ENCODE assay signal across 22 cellular contexts in genomic region chr2:88247531-88247930, GRCh38.
DNase-seq lines count a peak whose midpoint lies in the region; ATAC-seq, FAIRE-seq and TF ChIP-seq lines count a peak whose summit lies in the region.
"Had no signal": no experiment of that assay in that cellular context is flagged by ENCODE, and none has a peak within 500 bp of the region (broad histone marks: within the 10 kb centered on the region; RNA-seq: fewer than 3 reads in every experiment).

No MANE protein-coding gene starts in this region.

- no peak for TF ChIP-seq RAD21 in H1 (IDR thresholded peaks at IDR 0.05 in 1 of 2, conservative IDR thresholded peaks at IDR 0.05 in 1 of 2; ENCODE audit: low read depth in 2 of 2, low read length in 2 of 2)

- H3K9ac ChIP-seq in H1 (replicated peaks in 1 of 4; ENCODE audit: extremely low read depth in 1 of 4, low read depth in 3 of 4, low read length in 3 of 4), result no peak overlapping the region

- H3K9me3 ChIP-seq in H1 (ENCODE audit: insufficient read depth in 2 of 2, low read depth in 1 of 2, low read length in 1 of 2), result peaks cover 8 to 9% of the 10 kb centered on the region in 2 experiments; a peak in 3 of 4 replicates
- H3K9me3 ChIP-seq: suprapubic skin had no signal

- H3K36me3 ChIP-seq in H1 (ENCODE audit: control insufficient read depth in 2 of 4, insufficient read depth in 4 of 4, low read length in 3 of 4), result no peaks in the 10 kb centered on the region
- H3K36me3 ChIP-seq: suprapubic skin had no signal

- H4K5ac ChIP-seq in H1 (ENCODE audit: insufficient read length, low read depth, low read length), result no peak overlapping the region

- POLR2A ChIA-PET in H1 (lab: Charles Lee; ENCODE audit: partially characterized antibody), result no interaction called here

- H3K79me2 ChIP-seq in H1 (ENCODE audit: control insufficient read depth in 1 of 2, insufficient read depth in 2 of 2, low read length in 2 of 2), result no peaks in the 10 kb centered on the region

- no peak overlapping the region for H3K4me2 ChIP-seq in H1 (ENCODE audit: insufficient read depth in 1 of 2, low read depth in 2 of 2, low read length in 2 of 2)

- no peak overlapping the region for H2BK15ac ChIP-seq in H1 (ENCODE audit: low read length)

- H2BK20ac ChIP-seq in H1 (ENCODE audit: low read length), result no peak overlapping the region

- no peak overlapping the region for H2BK5ac ChIP-seq in H1 (ENCODE audit: low read depth, low read length)

- no peaks in the 10 kb centered on the region for H3K27me3 ChIP-seq in H1 (replicated peaks in 1 of 4; ENCODE audit: control insufficient read depth in 3 of 4, extremely low read depth in 1 of 4, insufficient read depth in 3 of 4, low read length in 3 of 4)
- H3K27me3 ChIP-seq: suprapubic skin had no signal

- no peak for TF ChIP-seq CTCF in H1 (IDR thresholded peaks at IDR 0.05; ENCODE audit: control extremely low read depth in 1 of 3, insufficient read depth in 1 of 3, low read depth in 1 of 3, low read length in 3 of 3)

- no peak overlapping the region for H3K27ac ChIP-seq in H1 (ENCODE audit: low read depth, low read length)
- H3K27ac ChIP-seq: suprapubic skin had no signal

- no peak overlapping the region for H2BK120ac ChIP-seq in H1 (replicated peaks; ENCODE audit: low read depth, low read length)

- H4K91ac ChIP-seq in H1 (replicated peaks; ENCODE audit: insufficient read length, low read length), result no peak overlapping the region

- no peaks in the 10 kb centered on the region for H3K23me2 ChIP-seq in H1 (ENCODE audit: low read depth, low read length)

- H4K20me1 ChIP-seq in H1 (replicated peaks in 1 of 2; ENCODE audit: control insufficient read depth in 1 of 2, insufficient read depth in 2 of 2, low read length in 2 of 2), result no peaks in the 10 kb centered on the region

- H3K4me3 ChIP-seq in Jurkat, Clone E6-1 (ENCODE audit: low read length), result no peak overlapping the region
- H3K4me3 ChIP-seq in H1 (ENCODE audit: extremely low read depth in 1 of 4, insufficient read depth in 2 of 4, low read depth in 3 of 4, low read length in 4 of 4), result no peak overlapping the region
- H3K4me3 ChIP-seq: suprapubic skin had no signal

- H3K18ac ChIP-seq in H1 (ENCODE audit: extremely low read depth, low read length), result no peak overlapping the region

- H2AK5ac ChIP-seq in H1 (ENCODE audit: low read depth, low read length), result no peak overlapping the region

- no peak overlapping the region for H3K56ac ChIP-seq in H1 (replicated peaks; ENCODE audit: insufficient read length, low read depth, low read length)

- H3K4me1 ChIP-seq in H1 (replicated peaks in 1 of 4; ENCODE audit: control insufficient read depth in 3 of 4, insufficient read depth in 4 of 4, low read length in 3 of 4), result no peaks in the 10 kb centered on the region
- H3K4me1 ChIP-seq: suprapubic skin had no signal

- H4K8ac ChIP-seq in H1 (ENCODE audit: extremely low read depth, insufficient read depth, low read length), result no peak overlapping the region

- no peak for TF ChIP-seq EP300 in H1 (IDR thresholded peaks at IDR 0.05; ENCODE audit: borderline replicate concordance in 1 of 2, low read depth in 2 of 2, low read length in 2 of 2)

- no peak overlapping the region for H3K23ac ChIP-seq in H1 (ENCODE audit: insufficient read length)

- peak; percentile 8 for DNase-seq in activated naive CD4-positive, alpha-beta T cell treated with Interleukin-2 at 50 U/mL for 16 hours
- no peak for DNase-seq in activated naive CD4-positive, alpha-beta T cell treated with anti-CD3 and anti-CD28 coated beads, Interleukin-2, amount 50 U/mL, for 16 hours
- DNase-seq in Jurkat, Clone E6-1 (ENCODE audit: low read depth, low spot score), result peak; percentile 7
- no peak for DNase-seq in H1 (ENCODE audit: low read depth in 1 of 2, low spot score in 2 of 2)
- peak; percentile 4 for DNase-seq in stimulated activated CD4-positive, alpha-beta T cell treated with anti-CD3 and anti-CD28 coated beads, Interleukin-4, amount 100 ng/mL, for 1 hour
- no peak for DNase-seq in NCI-H524 treated with DMSO at 0.1 percent for 48 hours (lab: John Stamatoyannopoulos, UW)
- DNase-seq: activated CD4-positive, CD25-positive, alpha-beta regulatory T cell; activated effector memory CD4-positive, alpha-beta T cell treated with anti-CD3 and anti-CD28 coated beads, Interleukin-2, amount 50 U/mL, for 16 hours; anterior cingulate cortex; CD4-positive, CD25-positive, alpha-beta regulatory T cell; DMS 273 treated with DMSO at 0.1 percent for 48 hours; GDM1; H9; KBM-7; NCI-H146; NCI-H2171 treated with DMSO at 0.1 percent for 48 hours; NCI-H69; nucleus accumbens had no signal

- no peak overlapping the region for H2BK12ac ChIP-seq in H1 (ENCODE audit: low read depth, low read length)

- H3K14ac ChIP-seq in H1 (ENCODE audit: insufficient read length), result no peak overlapping the region

- no peak for FAIRE-seq in H1 (lab: Jason Lieb, UNC)
- FAIRE-seq: endothelial cell of umbilical vein had no signal

- H2AFZ ChIP-seq in H1 (ENCODE audit: low read length), result no peak overlapping the region

- CTCF ChIA-PET in H1 (lab: Charles Lee; ENCODE audit: partially characterized antibody), result interaction anchor here (0.8 kb wide), 1 partner anchor 56 kb away, joined by 3 read pairs; no protein-coding TSS in a partner anchor

- no peak overlapping the region for H3K4ac ChIP-seq in H1 (replicated peaks; ENCODE audit: insufficient read length, low read depth, low read length)

- no peak for TF ChIP-seq POLR2A in H1 (IDR thresholded peaks at IDR 0.05; ENCODE audit: control extremely low read depth in 1 of 2, low read depth in 2 of 2, low read length in 2 of 2)

- no peaks in the 10 kb centered on the region for H3K79me1 ChIP-seq in H1 (ENCODE audit: low read depth, low read length)

- WGBS in H1 (ENCODE audit: extremely low coverage in 1 of 2, insufficient coverage in 1 of 2, insufficient read length in 1 of 2, insufficient replicate concordance in 2 of 2, low coverage in 1 of 2, low lambda C conversion rate in 2 of 2, missing lambda C conversion rate in 1 of 2), 2 experiments, result 88% methylated on average over 6 of the region's 6 CpGs; no CpG with 5 or more reads in 1 of the 2 experiments

- ATAC-seq in GM21528 (IDR thresholded peaks at IDR 0.05; ENCODE audit: low FRiP score, unreplicated experiment), result no peak
- ATAC-seq: Right ventricle myocardium inferior had no signal

TF ChIP-seq in H1, 55 proteins besides CTCF, POLR2A, EP300 and RAD21:
- TF ChIP-seq JUND (IDR thresholded peaks at IDR 0.05; ENCODE audit: low read length) (peak; percentile 20; the same call in 1 of the 2 replicates), KDM4A (IDR thresholded peaks at IDR 0.05; ENCODE audit: low read depth, low read length, severe bottlenecking) (no peak), ATF2 (IDR thresholded peaks at IDR 0.05; ENCODE audit: low read length) (no peak)

Comparison
In these comparisons a context has a peak if more than half of its experiments do, and no peak if none do; other contexts are left out.
1. DNase-seq: peak in activated naive CD4-positive, alpha-beta T cell treated with Interleukin-2 at 50 U/mL for 16 hours (single experiment), Jurkat, Clone E6-1 (single experiment) and stimulated activated CD4-positive, alpha-beta T cell treated with anti-CD3 and anti-CD28 coated beads, Interleukin-4, amount 100 ng/mL, for 1 hour (single experiment); none in activated naive CD4-positive, alpha-beta T cell treated with anti-CD3 and anti-CD28 coated beads, Interleukin-2, amount 50 U/mL, for 16 hours (single experiment), H1 (0 of 2) and NCI-H524 treated with DMSO at 0.1 percent for 48 hours (single experiment).